In the genomic region with DNA sequence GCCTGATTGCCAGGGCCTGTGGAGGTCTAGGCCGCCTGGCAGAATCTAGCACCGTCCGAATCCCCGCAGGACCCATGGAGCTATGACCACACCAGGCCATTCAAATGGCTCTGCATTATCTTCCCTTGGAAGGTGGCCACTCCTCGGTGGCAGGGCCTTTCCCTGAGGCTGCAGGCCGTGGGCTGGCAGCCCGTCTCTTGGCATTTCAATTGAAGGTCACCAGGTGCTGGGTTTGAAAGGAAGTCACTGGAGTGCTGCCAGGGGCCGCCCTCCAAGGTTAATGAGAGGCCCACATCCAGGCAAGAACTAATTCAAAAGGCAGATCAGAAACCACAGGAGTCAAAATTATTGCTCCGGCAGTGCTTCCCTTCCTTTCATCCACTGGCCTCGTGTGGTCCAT, we compare ENCODE assay signal across 1 cellular context.
TF ChIP-seq lines count a peak whose summit lies in the region.

No MANE protein-coding gene starts in this region.

TF ChIP-seq in SK-N-SH treated with all-trans-retinoic acid at 6 μM for 48 hours, 23 proteins besides CTCF, POLR2A, EP300 and RAD21 (continued from another document):
- TF ChIP-seq, protein P1, sequence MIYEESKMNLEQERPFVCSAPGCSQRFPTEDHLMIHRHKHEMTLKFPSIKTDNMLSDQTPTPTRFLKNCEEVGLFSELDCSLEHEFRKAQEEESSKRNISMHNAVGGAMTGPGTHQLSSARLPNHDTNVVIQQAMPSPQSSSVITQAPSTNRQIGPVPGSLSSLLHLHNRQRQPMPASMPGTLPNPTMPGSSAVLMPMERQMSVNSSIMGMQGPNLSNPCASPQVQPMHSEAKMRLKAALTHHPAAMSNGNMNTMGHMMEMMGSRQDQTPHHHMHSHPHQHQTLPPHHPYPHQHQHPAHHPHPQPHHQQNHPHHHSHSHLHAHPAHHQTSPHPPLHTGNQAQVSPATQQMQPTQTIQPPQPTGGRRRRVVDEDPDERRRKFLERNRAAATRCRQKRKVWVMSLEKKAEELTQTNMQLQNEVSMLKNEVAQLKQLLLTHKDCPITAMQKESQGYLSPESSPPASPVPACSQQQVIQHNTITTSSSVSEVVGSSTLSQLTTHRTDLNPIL (CRISPR knock-in tag; IDR thresholded peaks at IDR 0.05; ENCODE audit: low read depth), result no peak
- TF ChIP-seq ZFP30 (CRISPR knock-in tag; IDR thresholded peaks at IDR 0.05) (no peak), ZNF565 (CRISPR knock-in tag; conservative IDR thresholded peaks at IDR 0.05; ENCODE audit: low read depth) (no peak), PPARA (CRISPR knock-in tag; IDR thresholded peaks at IDR 0.05; ENCODE audit: borderline replicate concordance) (no peak), CSDC2 (CRISPR knock-in tag; IDR thresholded peaks at IDR 0.05) (no peak), ESRRG (CRISPR knock-in tag; IDR thresholded peaks at IDR 0.05) (no peak)
- TF ChIP-seq, protein P2, sequence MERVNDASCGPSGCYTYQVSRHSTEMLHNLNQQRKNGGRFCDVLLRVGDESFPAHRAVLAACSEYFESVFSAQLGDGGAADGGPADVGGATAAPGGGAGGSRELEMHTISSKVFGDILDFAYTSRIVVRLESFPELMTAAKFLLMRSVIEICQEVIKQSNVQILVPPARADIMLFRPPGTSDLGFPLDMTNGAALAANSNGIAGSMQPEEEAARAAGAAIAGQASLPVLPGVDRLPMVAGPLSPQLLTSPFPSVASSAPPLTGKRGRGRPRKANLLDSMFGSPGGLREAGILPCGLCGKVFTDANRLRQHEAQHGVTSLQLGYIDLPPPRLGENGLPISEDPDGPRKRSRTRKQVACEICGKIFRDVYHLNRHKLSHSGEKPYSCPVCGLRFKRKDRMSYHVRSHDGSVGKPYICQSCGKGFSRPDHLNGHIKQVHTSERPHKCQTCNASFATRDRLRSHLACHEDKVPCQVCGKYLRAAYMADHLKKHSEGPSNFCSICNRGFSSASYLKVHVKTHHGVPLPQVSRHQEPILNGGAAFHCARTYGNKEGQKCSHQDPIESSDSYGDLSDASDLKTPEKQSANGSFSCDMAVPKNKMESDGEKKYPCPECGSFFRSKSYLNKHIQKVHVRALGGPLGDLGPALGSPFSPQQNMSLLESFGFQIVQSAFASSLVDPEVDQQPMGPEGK (CRISPR knock-in tag; IDR thresholded peaks at IDR 0.05; ENCODE audit: borderline replicate concordance), result no peak
